ENCODE assay signal across 20 cellular contexts in genomic region chr3:128294999-128295468, GRCh38.
DNase-seq lines count a peak whose midpoint lies in the region; ATAC-seq lines count a peak whose summit lies in the region.
"Had no signal": no experiment of that assay in that cellular context is flagged by ENCODE, and none has a peak within 500 bp of the region (broad histone marks: within the 10 kb centered on the region; RNA-seq: fewer than 3 reads in every experiment).

No MANE protein-coding gene starts in this region.

- no peaks in the 10 kb centered on the region for H3K27me3 Mint-ChIP-seq in activated CD8-positive, alpha-beta T cell treated with anti-CD3 and anti-CD28 coated beads, Interleukin-2, amount 10 ng/mL, durations not matched to agents 7 days and 5 days (ENCODE audit: low read depth)
- no peaks in the 10 kb centered on the region for H3K27me3 Mint-ChIP-seq in effector memory CD8-positive, alpha-beta T cell
- H3K27me3 Mint-ChIP-seq: activated B cell treated with CpG ODN at 0.5 μM for 24 hours had no signal

- peaks cover 18% of the 10 kb centered on the region for H3K36me3 Mint-ChIP-seq in activated CD8-positive, alpha-beta T cell treated with anti-CD3 and anti-CD28 coated beads, Interleukin-2, amount 10 ng/mL, durations not matched to agents 7 days and 5 days (ENCODE audit: low read depth)
- no peaks in the 10 kb centered on the region for H3K36me3 Mint-ChIP-seq in effector memory CD8-positive, alpha-beta T cell (ENCODE audit: insufficient read depth)

- H3K4me1 Mint-ChIP-seq in activated CD8-positive, alpha-beta T cell treated with anti-CD3 and anti-CD28 coated beads, Interleukin-2, amount 10 ng/mL, durations not matched to agents 7 days and 5 days (ENCODE audit: low read depth): peaks cover 28% of the 10 kb centered on the region
- peaks cover 8 to 18% of the 10 kb centered on the region in 2 donors for H3K4me1 Mint-ChIP-seq in effector memory CD8-positive, alpha-beta T cell (ENCODE audit: low read depth in 2 of 2)
- H3K4me1 Mint-ChIP-seq: activated B cell treated with CpG ODN at 0.5 μM for 24 hours, neural progenitor cell had no signal

- H3K27ac ChIP-seq in right cardiac atrium (ENCODE audit: low read length): peak overlapping the region; percentile 25
- H3K27ac ChIP-seq: neural progenitor cell had no signal

- peak overlapping the region; percentile 56 for H3K27ac Mint-ChIP-seq in activated CD8-positive, alpha-beta T cell treated with anti-CD3 and anti-CD28 coated beads, Interleukin-2, amount 10 ng/mL, durations not matched to agents 7 days and 5 days
- peak overlapping the region; percentile 54 to 57 for H3K27ac Mint-ChIP-seq in effector memory CD8-positive, alpha-beta T cell
- H3K27ac Mint-ChIP-seq: activated B cell treated with CpG ODN at 0.5 μM for 24 hours, mesothelial cell of epicardium, neural progenitor cell had no signal

- H3K9me3 Mint-ChIP-seq in activated CD8-positive, alpha-beta T cell treated with anti-CD3 and anti-CD28 coated beads, Interleukin-2, amount 10 ng/mL, durations not matched to agents 7 days and 5 days (ENCODE audit: insufficient read depth): no peaks in the 10 kb centered on the region
- H3K9me3 Mint-ChIP-seq in effector memory CD8-positive, alpha-beta T cell: peaks cover 0 to 2% of the 10 kb centered on the region in 2 donors
- H3K9me3 Mint-ChIP-seq: activated B cell treated with CpG ODN at 0.5 μM for 24 hours had no signal

- 83% methylated on average over 4 of the region's 4 CpGs for WGBS in right cardiac atrium

- CTCF ChIA-PET in activated CD8-positive, alpha-beta T cell treated with anti-CD3 and anti-CD28 coated beads, Interleukin-2, amount 10 ng/mL, durations not matched to agents 7 days and 5 days (lab: Charles Lee): no interaction called here

- no peak for DNase-seq in right cardiac atrium
- DNase-seq in left cardiac atrium: no peak
- peak; percentile 20 for DNase-seq in activated CD8-positive, alpha-beta T cell treated with anti-CD3 and anti-CD28 coated beads, Interleukin-2, amount 10 ng/mL, durations not matched to agents 7 days and 5 days
- no peak for DNase-seq in effector memory CD8-positive, alpha-beta T cell
- DNase-seq in SHP77 (lab: John Stamatoyannopoulos, UW): no peak
- no peak for DNase-seq in HUDEP-2 (lab: John Stamatoyannopoulos, UW; ENCODE audit: unreplicated experiment in 76 of 76)
- no peak for DNase-seq in NCI-H2107 treated with DMSO at 0.1 percent for 48 hours (lab: John Stamatoyannopoulos, UW; ENCODE audit: unreplicated experiment)
- DNase-seq: activated B cell treated with CpG ODN at 0.5 μM for 24 hours; anterior cingulate cortex; cerebellar nuclear complex; GF-D8; hypothalamus; NCI-H1694; NCI-H345; retina; stimulated activated CD4-positive, alpha-beta T cell treated with anti-CD3 and anti-CD28 coated beads, Interleukin-15, amount 100 ng/mL, for 24 hours had no signal

- POLR2A ChIA-PET in activated CD8-positive, alpha-beta T cell treated with anti-CD3 and anti-CD28 coated beads, Interleukin-2, amount 10 ng/mL, durations not matched to agents 7 days and 5 days (lab: Charles Lee): no interaction called here

- no peaks in the 10 kb centered on the region for H3K27me3 ChIP-seq in right cardiac atrium (ENCODE audit: control insufficient read depth, insufficient read depth)
- H3K27me3 ChIP-seq: neural progenitor cell had no signal

- H3K9me3 ChIP-seq in right cardiac atrium (ENCODE audit: control insufficient read depth, low read length): no peaks in the 10 kb centered on the region

- intact Hi-C loops in right cardiac atrium (cut with DNase I): no loop called here
- intact Hi-C loops in left cardiac atrium (cut with DNase I): no loop called here

- no peak for ATAC-seq in right cardiac atrium
- ATAC-seq in left cardiac atrium: no peak
- ATAC-seq in activated CD8-positive, alpha-beta T cell treated with anti-CD3 and anti-CD28 coated beads, Interleukin-2, amount 10 ng/mL, durations not matched to agents 7 days and 5 days: peak; percentile 27
- ATAC-seq in effector memory CD8-positive, alpha-beta T cell (replicated peaks): peak; percentile 26
- ATAC-seq in GM19397 (IDR thresholded peaks at IDR 0.05; ENCODE audit: unreplicated experiment): no peak
- ATAC-seq: HepG2 had no signal

- no peak overlapping the region for H3K4me3 Mint-ChIP-seq in activated CD8-positive, alpha-beta T cell treated with anti-CD3 and anti-CD28 coated beads, Interleukin-2, amount 10 ng/mL, durations not matched to agents 7 days and 5 days
- H3K4me3 Mint-ChIP-seq in effector memory CD8-positive, alpha-beta T cell: no peak overlapping the region
- H3K4me3 Mint-ChIP-seq: activated B cell treated with CpG ODN at 0.5 μM for 24 hours, mesothelial cell of epicardium, neural progenitor cell had no signal

- no peak overlapping the region for H3K4me3 ChIP-seq in right cardiac atrium (ENCODE audit: low read length)
- H3K4me3 ChIP-seq: neural progenitor cell had no signal

- peaks cover 15% of the 10 kb centered on the region for H3K4me1 ChIP-seq in right cardiac atrium (ENCODE audit: control insufficient read depth, insufficient read depth, low read length)
- H3K4me1 ChIP-seq: neural progenitor cell had no signal

Comparison
In these comparisons a context has a peak if more than half of its experiments do, and no peak if none do; other contexts are left out.
1. ATAC-seq: peak in activated CD8-positive, alpha-beta T cell treated with anti-CD3 and anti-CD28 coated beads, Interleukin-2, amount 10 ng/mL, durations not matched to agents 7 days and 5 days (single experiment) and effector memory CD8-positive, alpha-beta T cell (single experiment); none in right cardiac atrium (0 of 2), left cardiac atrium (0 of 2) and GM19397 (single experiment).